Comparison of ENCODE assay signal across 9 cellular contexts in genomic region chrX:103608305-103608963, GRCh38. TPM values are rescaled to one million over a fixed set of nuclear protein-coding genes. Genes with fewer than 3 reads are reported as not detected.
DNase-seq lines count a peak whose midpoint lies in the region; ATAC-seq and TF ChIP-seq lines count a peak whose summit lies in the region.
"Had no signal": no experiment of that assay in that cellular context is flagged by ENCODE, and none has a peak within 500 bp of the region (broad histone marks: within the 10 kb centered on the region; RNA-seq: fewer than 3 reads in every experiment).

No MANE protein-coding gene starts in this region.

- H3K4me1 Mint-ChIP-seq in CD4-positive, CD25-positive, alpha-beta regulatory T cell: peaks cover 0 to 12% (median 3%) of the 10 kb centered on the region in 4 donors
- H3K4me1 Mint-ChIP-seq in natural killer cell treated with Interleukin-12 subunit alpha and Interleukin-12 subunit beta and Interleukin-15 and Interleukin-18, amount 100 ng/mL, for 72 hours (ENCODE audit: low read depth in 2 of 2): peaks cover 0 to 6% of the 10 kb centered on the region in 2 donors

- intact Hi-C loops in OCI-LY7 (cut with micrococcal nuclease; ENCODE audit: unreplicated experiment): no loop called here

- no peaks in the 10 kb centered on the region for H3K36me3 ChIP-seq in CD4-positive, CD25-positive, alpha-beta regulatory T cell (ENCODE audit: control insufficient read depth, insufficient read depth, low read length)
- H3K36me3 ChIP-seq in OCI-LY7 (ENCODE audit: insufficient read depth, low read length): no peaks in the 10 kb centered on the region
- no peaks in the 10 kb centered on the region for H3K36me3 ChIP-seq in endocrine pancreas (ENCODE audit: control insufficient read depth, insufficient read depth, low read length)

- H2AFZ ChIP-seq in OCI-LY7 (ENCODE audit: low read length): no peak overlapping the region

- H3K9ac ChIP-seq in endocrine pancreas (ENCODE audit: control insufficient read depth, insufficient read depth, low read length): peak overlapping the region; percentile 76
- H3K9ac ChIP-seq: KMS-11 had no signal

- H3K4me1 ChIP-seq in CD4-positive, CD25-positive, alpha-beta regulatory T cell (ENCODE audit: control insufficient read depth, insufficient read depth, low read length, poor library complexity, severe bottlenecking): no peaks in the 10 kb centered on the region
- no peaks in the 10 kb centered on the region for H3K4me1 ChIP-seq in OCI-LY7 (ENCODE audit: insufficient read depth, low read length, poor library complexity, severe bottlenecking)
- no peaks in the 10 kb centered on the region for H3K4me1 ChIP-seq in endocrine pancreas (ENCODE audit: control insufficient read depth, insufficient read depth, low read length)

- H3K27me3 ChIP-seq in CD4-positive, CD25-positive, alpha-beta regulatory T cell (ENCODE audit: control insufficient read depth, insufficient read depth, low read length): peaks cover 3% of the 10 kb centered on the region
- no peaks in the 10 kb centered on the region for H3K27me3 ChIP-seq in endocrine pancreas (ENCODE audit: control insufficient read depth, insufficient read depth, low read length)

- H3K4me3 ChIP-seq in CD4-positive, CD25-positive, alpha-beta regulatory T cell (ENCODE audit: low read depth, low read length): no peak overlapping the region
- H3K4me3 ChIP-seq in OCI-LY7 (ENCODE audit: low read depth, low read length, poor library complexity, severe bottlenecking): peak overlapping the region; percentile 48
- peak overlapping the region; percentile 29 for H3K4me3 ChIP-seq in endocrine pancreas (ENCODE audit: control insufficient read depth, insufficient read depth, low read length)

- H3K27ac ChIP-seq in CD4-positive, CD25-positive, alpha-beta regulatory T cell (ENCODE audit: insufficient read depth, low read length, poor library complexity, severe bottlenecking): no peak overlapping the region
- no peak overlapping the region for H3K27ac ChIP-seq in OCI-LY7 (ENCODE audit: low read depth, low read length, poor library complexity, severe bottlenecking)
- H3K27ac ChIP-seq: KMS-11 had no signal

- no TSS peak for BruUV-seq in OCI-LY7 (replicated peaks; lab: Mats Ljungman, UMichigan)

- H3K27ac Mint-ChIP-seq in CD4-positive, CD25-positive, alpha-beta regulatory T cell: peak overlapping the region; percentile 60 to 80 (median 63)
- H3K27ac Mint-ChIP-seq in natural killer cell treated with Interleukin-12 subunit alpha and Interleukin-12 subunit beta and Interleukin-15 and Interleukin-18, amount 100 ng/mL, for 72 hours: peak overlapping the region in 1 of 2 donors; percentile 35

- no peaks in the 10 kb centered on the region for H3K9me2 ChIP-seq in OCI-LY7 (ENCODE audit: insufficient read depth, low read length)

- peak overlapping the region; percentile 34; the same call in 1 of the 2 replicates for H3K4me2 ChIP-seq in OCI-LY7 (ENCODE audit: low read length)
- H3K4me2 ChIP-seq: KMS-11 had no signal

- POLR2A ChIA-PET in OCI-LY7 (lab: Charles Lee): interaction anchor here (0.5 kb wide), 1 partner anchor 190 kb away, joined by 4 read pairs; no protein-coding TSS in a partner anchor

- no peak for ATAC-seq in CD4-positive, CD25-positive, alpha-beta regulatory T cell (ENCODE audit: low read depth in 2 of 2)
- ATAC-seq in GM21423 (IDR thresholded peaks at IDR 0.05; ENCODE audit: unreplicated experiment) (peak; percentile 19), GM19455 (IDR thresholded peaks at IDR 0.05; ENCODE audit: unreplicated experiment) (no peak)
- peak in 1 of 2 donors; percentile 7 for ATAC-seq in natural killer cell treated with Interleukin-12 subunit alpha and Interleukin-12 subunit beta and Interleukin-15 and Interleukin-18, amount 100 ng/mL, for 72 hours

- no peaks in the 10 kb centered on the region for H3K9me3 ChIP-seq in CD4-positive, CD25-positive, alpha-beta regulatory T cell (ENCODE audit: control insufficient read depth in 2 of 2, low read length in 2 of 2)
- H3K9me3 ChIP-seq in OCI-LY7 (ENCODE audit: low read length) (no peaks in the 10 kb centered on the region), endocrine pancreas (ENCODE audit: control insufficient read depth, low read length) (no peaks in the 10 kb centered on the region)

- no peaks in the 10 kb centered on the region for H3K9me3 Mint-ChIP-seq in CD4-positive, CD25-positive, alpha-beta regulatory T cell
- H3K9me3 Mint-ChIP-seq in natural killer cell treated with Interleukin-12 subunit alpha and Interleukin-12 subunit beta and Interleukin-15 and Interleukin-18, amount 100 ng/mL, for 72 hours: no peaks in the 10 kb centered on the region

- H3K4me3 Mint-ChIP-seq in CD4-positive, CD25-positive, alpha-beta regulatory T cell: peak overlapping the region; percentile 50 to 93 (median 85)
- H3K4me3 Mint-ChIP-seq in natural killer cell treated with Interleukin-12 subunit alpha and Interleukin-12 subunit beta and Interleukin-15 and Interleukin-18, amount 100 ng/mL, for 72 hours: peak overlapping the region; percentile 70

- TF ChIP-seq CTCF in OCI-LY7 (conservative IDR thresholded peaks at IDR 0.05; ENCODE audit: low read length): no peak

- no peak for DNase-seq in CD4-positive, CD25-positive, alpha-beta regulatory T cell
- DNase-seq in OCI-LY7 (ENCODE audit: low spot score) (no peak), epidermal melanocyte (ENCODE audit: insufficient read length, low spot score) (no peak)
- DNase-seq in natural killer cell treated with Interleukin-12 subunit alpha and Interleukin-12 subunit beta and Interleukin-15 and Interleukin-18, amount 100 ng/mL, for 72 hours (ENCODE audit: low spot score): no peak
- DNase-seq in NK-92 treated with Interleukin-12 subunit alpha and Interleukin-12 subunit beta, amount 100 ng/mL, for 24 hours (lab: John Stamatoyannopoulos, UW): no peak

- CTCF ChIA-PET in OCI-LY7 (lab: Charles Lee; ENCODE audit: unreplicated experiment): interaction anchor here (0.6 kb wide), 1 partner anchor 22 kb away, joined by 3 read pairs; no protein-coding TSS in a partner anchor

- no peaks in the 10 kb centered on the region for H4K20me1 ChIP-seq in OCI-LY7 (ENCODE audit: insufficient read depth, low read length)

- peaks cover 12% of the 10 kb centered on the region for H3K27me3 Mint-ChIP-seq in CD4-positive, CD25-positive, alpha-beta regulatory T cell
- peaks cover 7 to 23% of the 10 kb centered on the region in 2 donors for H3K27me3 Mint-ChIP-seq in natural killer cell treated with Interleukin-12 subunit alpha and Interleukin-12 subunit beta and Interleukin-15 and Interleukin-18, amount 100 ng/mL, for 72 hours

- H3K36me3 Mint-ChIP-seq in CD4-positive, CD25-positive, alpha-beta regulatory T cell: no peaks in the 10 kb centered on the region
- H3K36me3 Mint-ChIP-seq in natural killer cell treated with Interleukin-12 subunit alpha and Interleukin-12 subunit beta and Interleukin-15 and Interleukin-18, amount 100 ng/mL, for 72 hours: no peaks in the 10 kb centered on the region

- H3K79me2 ChIP-seq in OCI-LY7 (ENCODE audit: insufficient read depth, low read depth, low read length): no peaks in the 10 kb centered on the region

RNA-seq across cellular contexts. Expression of gene TCEAL3, which starts 0.7 kb away (rescaled TPM):
- total RNA-seq in CD4-positive, CD25-positive, alpha-beta regulatory T cell: 4.8 TPM
- polyA plus RNA-seq in CD4-positive, CD25-positive, alpha-beta regulatory T cell: 1 to 10 TPM; 5.4 to 8.8 (median 7.1) TPM
- 0.19 and 0.33 TPM in 2 replicates for total RNA-seq in OCI-LY7 (2014; rRNA removed; shearing (Covaris generic))
- 4.0 and 5.5 TPM in 2 replicates for total RNA-seq in OCI-LY7 (2022)
- 1 to 10 TPM; 4.6 to 5.4 TPM for total RNA-seq in natural killer cell treated with Interleukin-12 subunit alpha and Interleukin-12 subunit beta and Interleukin-15 and Interleukin-18, amount 100 ng/mL, for 72 hours

RNA-seq across cellular contexts. Expression of gene TCEAL1, which starts 20.3 kb away (rescaled TPM):
- total RNA-seq in CD4-positive, CD25-positive, alpha-beta regulatory T cell: 4.0 TPM
- polyA plus RNA-seq in CD4-positive, CD25-positive, alpha-beta regulatory T cell: 10 to 100 TPM; 12.2 to 22.1 (median 16.9) TPM
- total RNA-seq in OCI-LY7 (2014; rRNA removed; shearing (Covaris generic)): 11.7 and 28.2 TPM in 2 replicates
- 17.4 and 18.1 TPM in 2 replicates for total RNA-seq in OCI-LY7 (2022)
- 1 to 10 TPM; 4.3 to 4.5 TPM for total RNA-seq in natural killer cell treated with Interleukin-12 subunit alpha and Interleukin-12 subunit beta and Interleukin-15 and Interleukin-18, amount 100 ng/mL, for 72 hours

RNA-seq across cellular contexts. Expression of gene TCEAL4, which starts 23.1 kb away (rescaled TPM):
- total RNA-seq in CD4-positive, CD25-positive, alpha-beta regulatory T cell: 12.0 TPM
- 10 to 100 TPM; 17.5 to 35.1 (median 27.8) TPM for polyA plus RNA-seq in CD4-positive, CD25-positive, alpha-beta regulatory T cell
- 4.5 and 15.1 TPM in 2 replicates for total RNA-seq in OCI-LY7 (2014; rRNA removed; shearing (Covaris generic))
- total RNA-seq in OCI-LY7 (2022): 8.8 and 9.9 TPM in 2 replicates
- 1 to 10 TPM; 4.0 to 8.2 TPM for total RNA-seq in natural killer cell treated with Interleukin-12 subunit alpha and Interleukin-12 subunit beta and Interleukin-15 and Interleukin-18, amount 100 ng/mL, for 72 hours
